ENCODE assay signal across 1 cellular context in genomic region chr12:71556471-71556870, GRCh38.
TF ChIP-seq lines count a peak whose summit lies in the region.

No MANE protein-coding gene starts in this region.

TF ChIP-seq in SK-N-SH, 30 proteins besides CTCF, POLR2A, EP300 and RAD21 (continued from another document):
- TF ChIP-seq PBX3 (IDR thresholded peaks at IDR 0.05) (no peak), RCOR1 (IDR thresholded peaks at IDR 0.05; ENCODE audit: low read length) (no peak), FOXM1 (IDR thresholded peaks at IDR 0.05; ENCODE audit: low read depth) (no peak), GATA2 (CRISPR knock-in tag; IDR thresholded peaks at IDR 0.05) (no peak), TAF1 (IDR thresholded peaks at IDR 0.05; ENCODE audit: borderline replicate concordance, low read depth, low read length) (no peak), POLR2AphosphoS5 (IDR thresholded peaks at IDR 0.05; ENCODE audit: low read depth, low read length) (no peak), RXRA (IDR thresholded peaks at IDR 0.05; ENCODE audit: borderline replicate concordance, low read depth) (no peak), EZH2phosphoT487 (IDR thresholded peaks at IDR 0.05; ENCODE audit: borderline replicate concordance, low read depth) (no peak), MXI1 (IDR thresholded peaks at IDR 0.05; ENCODE audit: low read depth, low read length) (no peak), REST (IDR thresholded peaks at IDR 0.05; ENCODE audit: low read depth, low read length) (no peak), RFX5 (IDR thresholded peaks at IDR 0.05; ENCODE audit: low read length) (no peak)
